Comparison of ENCODE assay signal across 1 cellular context in the genomic region with DNA sequence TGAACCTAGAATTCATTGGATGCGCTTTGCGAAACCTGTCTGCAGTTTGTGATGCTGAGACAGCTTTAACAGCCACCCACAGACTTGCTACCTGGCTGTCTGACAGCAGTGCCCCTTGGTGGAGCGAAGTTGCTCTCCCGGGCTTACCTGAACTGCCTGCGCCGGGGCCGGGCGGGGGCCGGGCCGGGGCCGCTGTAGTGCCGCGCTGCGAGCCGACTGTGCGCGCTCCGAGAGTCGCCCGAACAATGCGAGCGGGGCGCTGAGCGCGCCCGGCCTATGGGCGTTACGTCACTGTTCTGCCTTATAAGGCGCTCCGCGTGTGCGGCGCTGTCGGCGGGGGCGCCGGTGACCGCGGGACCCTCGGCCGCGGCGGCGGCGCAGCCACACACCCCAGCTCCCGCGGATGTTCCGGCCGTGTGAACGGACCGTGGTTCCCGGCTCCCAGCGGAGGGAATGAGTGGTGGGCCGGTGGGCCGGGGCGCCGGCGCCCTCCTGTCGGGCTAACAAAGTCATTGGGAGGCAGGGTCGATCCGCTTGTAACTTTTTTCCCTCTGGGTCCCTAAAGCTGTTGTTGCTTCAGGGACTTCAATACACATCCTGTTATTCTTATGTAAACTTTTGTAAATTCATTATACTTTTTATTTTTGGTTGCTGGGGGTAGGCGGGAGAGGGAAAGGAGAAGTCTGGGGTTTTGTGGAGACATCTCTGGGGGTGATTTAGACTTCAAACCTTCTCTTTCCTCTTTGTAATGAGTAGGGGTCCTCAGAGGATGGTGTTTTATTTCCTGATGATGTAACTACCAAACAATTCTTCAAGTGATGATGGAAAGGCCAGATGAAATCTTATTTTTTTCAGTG.
A peak's percentile ranks its signal among the peaks of the same experiment; 100 is the strongest.
TF ChIP-seq lines count a peak whose summit lies in the region.

No MANE protein-coding gene starts in this region.

TF ChIP-seq in HepG2, 621 proteins besides CTCF, POLR2A, EP300 and RAD21 (continued from another document and continues in another):
- TF ChIP-seq, protein P1, sequence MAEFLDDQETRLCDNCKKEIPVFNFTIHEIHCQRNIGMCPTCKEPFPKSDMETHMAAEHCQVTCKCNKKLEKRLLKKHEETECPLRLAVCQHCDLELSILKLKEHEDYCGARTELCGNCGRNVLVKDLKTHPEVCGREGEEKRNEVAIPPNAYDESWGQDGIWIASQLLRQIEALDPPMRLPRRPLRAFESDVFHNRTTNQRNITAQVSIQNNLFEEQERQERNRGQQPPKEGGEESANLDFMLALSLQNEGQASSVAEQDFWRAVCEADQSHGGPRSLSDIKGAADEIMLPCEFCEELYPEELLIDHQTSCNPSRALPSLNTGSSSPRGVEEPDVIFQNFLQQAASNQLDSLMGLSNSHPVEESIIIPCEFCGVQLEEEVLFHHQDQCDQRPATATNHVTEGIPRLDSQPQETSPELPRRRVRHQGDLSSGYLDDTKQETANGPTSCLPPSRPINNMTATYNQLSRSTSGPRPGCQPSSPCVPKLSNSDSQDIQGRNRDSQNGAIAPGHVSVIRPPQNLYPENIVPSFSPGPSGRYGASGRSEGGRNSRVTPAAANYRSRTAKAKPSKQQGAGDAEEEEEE (CRISPR knock-in tag; IDR thresholded peaks at IDR 0.05; ENCODE audit: borderline replicate concordance), result no peak
- TF ChIP-seq IRX3 (CRISPR knock-in tag; IDR thresholded peaks at IDR 0.05; ENCODE audit: borderline replicate concordance, low read depth) (no peak), KAT7 (CRISPR knock-in tag; IDR thresholded peaks at IDR 0.05; ENCODE audit: borderline replicate concordance) (peak; percentile 81; the same call in 1 of the 2 replicates), MXD3 (CRISPR knock-in tag; IDR thresholded peaks at IDR 0.05) (peak; percentile 80; the same call in 1 of the 2 replicates), SMC3 (IDR thresholded peaks at IDR 0.05; ENCODE audit: low read length) (no peak), ZNF460 (CRISPR knock-in tag; IDR thresholded peaks at IDR 0.05; ENCODE audit: borderline replicate concordance) (no peak), SIN3A (IDR thresholded peaks at IDR 0.05; ENCODE audit: borderline replicate concordance, low read depth, low read length) (peak; percentile 88; the same call in 1 of the 2 replicates), ZNF850 (CRISPR knock-in tag; conservative IDR thresholded peaks at IDR 0.05) (no peak), ZZZ3 (CRISPR knock-in tag; IDR thresholded peaks at IDR 0.05; ENCODE audit: borderline replicate concordance) (no peak), ZNF20 (CRISPR knock-in tag; IDR thresholded peaks at IDR 0.05) (no peak), RFX5 (IDR thresholded peaks at IDR 0.05; ENCODE audit: low read depth, low read length) (no peak), ZBTB20 (CRISPR knock-in tag; IDR thresholded peaks at IDR 0.05; ENCODE audit: borderline replicate concordance, low read depth) (no peak), KDM2A (CRISPR knock-in tag; IDR thresholded peaks at IDR 0.05; ENCODE audit: borderline replicate concordance, low read depth) (no peak; the same call in 1 of the 2 replicates), NR2F6 (IDR thresholded peaks at IDR 0.05) (no peak), NR2F6 (CRISPR knock-in tag; IDR thresholded peaks at IDR 0.05) (no peak), ZNF383 (CRISPR knock-in tag; IDR thresholded peaks at IDR 0.05; ENCODE audit: borderline replicate concordance) (peak; percentile 68; the same call in 1 of the 2 replicates), ZBTB33 (CRISPR knock-in tag; IDR thresholded peaks at IDR 0.05) (no peak), TBX3 (IDR thresholded peaks at IDR 0.05; ENCODE audit: borderline replicate concordance) (no peak), REL (CRISPR knock-in tag; conservative IDR thresholded peaks at IDR 0.05) (no peak), ZNF17 (CRISPR knock-in tag; IDR thresholded peaks at IDR 0.05) (0 out of 2 replicates have a peak, but pooled peaks have one; percentile 61), DMTF1 (CRISPR knock-in tag; IDR thresholded peaks at IDR 0.05) (no peak), RARG (CRISPR knock-in tag; IDR thresholded peaks at IDR 0.05; ENCODE audit: low read depth) (0 out of 2 replicates have a peak, but pooled peaks have one; percentile 50), TBP (CRISPR knock-in tag; IDR thresholded peaks at IDR 0.05) (no peak), FOXC1 (CRISPR knock-in tag; IDR thresholded peaks at IDR 0.05; ENCODE audit: borderline replicate concordance) (peak; percentile 86), MYC (CRISPR knock-in tag; IDR thresholded peaks at IDR 0.05; ENCODE audit: borderline replicate concordance) (peak; percentile 90), MLLT10 (CRISPR knock-in tag; IDR thresholded peaks at IDR 0.05) (no peak), SOX6 (IDR thresholded peaks at IDR 0.05) (no peak), SOX6 (CRISPR knock-in tag; IDR thresholded peaks at IDR 0.05) (peak; percentile 54), SP2 (CRISPR knock-in tag; IDR thresholded peaks at IDR 0.05) (peak; percentile 33; the same call in 1 of the 2 replicates), ZNF441 (CRISPR knock-in tag; IDR thresholded peaks at IDR 0.05; ENCODE audit: borderline replicate concordance) (peak; percentile 78), IRF2 (CRISPR knock-in tag; IDR thresholded peaks at IDR 0.05) (peak; percentile 59; the same call in 1 of the 2 replicates), TBX2 (CRISPR knock-in tag; IDR thresholded peaks at IDR 0.05; ENCODE audit: borderline replicate concordance) (peak; percentile 94), ZFP91 (CRISPR knock-in tag; IDR thresholded peaks at IDR 0.05; ENCODE audit: borderline replicate concordance) (peak; percentile 92), MZF1 (CRISPR knock-in tag; IDR thresholded peaks at IDR 0.05; ENCODE audit: borderline replicate concordance) (no peak), ZFP37 (CRISPR knock-in tag; IDR thresholded peaks at IDR 0.05; ENCODE audit: borderline replicate concordance) (peak; percentile 73; the same call in 1 of the 2 replicates), ZNF326 (CRISPR knock-in tag; IDR thresholded peaks at IDR 0.05; ENCODE audit: borderline replicate concordance) (no peak)
- TF ChIP-seq, protein P2, sequence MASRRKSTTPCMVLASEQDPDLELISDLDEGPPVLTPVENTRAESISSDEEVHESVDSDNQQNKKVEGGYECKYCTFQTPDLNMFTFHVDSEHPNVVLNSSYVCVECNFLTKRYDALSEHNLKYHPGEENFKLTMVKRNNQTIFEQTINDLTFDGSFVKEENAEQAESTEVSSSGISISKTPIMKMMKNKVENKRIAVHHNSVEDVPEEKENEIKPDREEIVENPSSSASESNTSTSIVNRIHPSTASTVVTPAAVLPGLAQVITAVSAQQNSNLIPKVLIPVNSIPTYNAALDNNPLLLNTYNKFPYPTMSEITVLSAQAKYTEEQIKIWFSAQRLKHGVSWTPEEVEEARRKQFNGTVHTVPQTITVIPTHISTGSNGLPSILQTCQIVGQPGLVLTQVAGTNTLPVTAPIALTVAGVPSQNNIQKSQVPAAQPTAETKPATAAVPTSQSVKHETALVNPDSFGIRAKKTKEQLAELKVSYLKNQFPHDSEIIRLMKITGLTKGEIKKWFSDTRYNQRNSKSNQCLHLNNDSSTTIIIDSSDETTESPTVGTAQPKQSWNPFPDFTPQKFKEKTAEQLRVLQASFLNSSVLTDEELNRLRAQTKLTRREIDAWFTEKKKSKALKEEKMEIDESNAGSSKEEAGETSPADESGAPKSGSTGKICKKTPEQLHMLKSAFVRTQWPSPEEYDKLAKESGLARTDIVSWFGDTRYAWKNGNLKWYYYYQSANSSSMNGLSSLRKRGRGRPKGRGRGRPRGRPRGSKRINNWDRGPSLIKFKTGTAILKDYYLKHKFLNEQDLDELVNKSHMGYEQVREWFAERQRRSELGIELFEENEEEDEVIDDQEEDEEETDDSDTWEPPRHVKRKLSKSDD (CRISPR knock-in tag; IDR thresholded peaks at IDR 0.05; ENCODE audit: low read depth), result 0 out of 2 replicates have a peak, but pooled peaks have one; percentile 59
- TF ChIP-seq, protein P3, sequence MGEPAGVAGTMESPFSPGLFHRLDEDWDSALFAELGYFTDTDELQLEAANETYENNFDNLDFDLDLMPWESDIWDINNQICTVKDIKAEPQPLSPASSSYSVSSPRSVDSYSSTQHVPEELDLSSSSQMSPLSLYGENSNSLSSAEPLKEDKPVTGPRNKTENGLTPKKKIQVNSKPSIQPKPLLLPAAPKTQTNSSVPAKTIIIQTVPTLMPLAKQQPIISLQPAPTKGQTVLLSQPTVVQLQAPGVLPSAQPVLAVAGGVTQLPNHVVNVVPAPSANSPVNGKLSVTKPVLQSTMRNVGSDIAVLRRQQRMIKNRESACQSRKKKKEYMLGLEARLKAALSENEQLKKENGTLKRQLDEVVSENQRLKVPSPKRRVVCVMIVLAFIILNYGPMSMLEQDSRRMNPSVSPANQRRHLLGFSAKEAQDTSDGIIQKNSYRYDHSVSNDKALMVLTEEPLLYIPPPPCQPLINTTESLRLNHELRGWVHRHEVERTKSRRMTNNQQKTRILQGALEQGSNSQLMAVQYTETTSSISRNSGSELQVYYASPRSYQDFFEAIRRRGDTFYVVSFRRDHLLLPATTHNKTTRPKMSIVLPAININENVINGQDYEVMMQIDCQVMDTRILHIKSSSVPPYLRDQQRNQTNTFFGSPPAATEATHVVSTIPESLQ (CRISPR knock-in tag; conservative IDR thresholded peaks at IDR 0.05), result peak; percentile 43; the same call in 1 of the 2 replicates
- TF ChIP-seq, protein P4, sequence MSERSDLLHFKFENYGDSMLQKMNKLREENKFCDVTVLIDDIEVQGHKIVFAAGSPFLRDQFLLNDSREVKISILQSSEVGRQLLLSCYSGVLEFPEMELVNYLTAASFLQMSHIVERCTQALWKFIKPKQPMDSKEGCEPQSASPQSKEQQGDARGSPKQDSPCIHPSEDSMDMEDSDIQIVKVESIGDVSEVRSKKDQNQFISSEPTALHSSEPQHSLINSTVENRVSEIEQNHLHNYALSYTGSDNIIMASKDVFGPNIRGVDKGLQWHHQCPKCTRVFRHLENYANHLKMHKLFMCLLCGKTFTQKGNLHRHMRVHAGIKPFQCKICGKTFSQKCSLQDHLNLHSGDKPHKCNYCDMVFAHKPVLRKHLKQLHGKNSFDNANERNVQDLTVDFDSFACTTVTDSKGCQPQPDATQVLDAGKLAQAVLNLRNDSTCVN (CRISPR knock-in tag; IDR thresholded peaks at IDR 0.05; ENCODE audit: borderline replicate concordance), result peak; percentile 74; the same call in 1 of the 2 replicates
- TF ChIP-seq, protein P5, sequence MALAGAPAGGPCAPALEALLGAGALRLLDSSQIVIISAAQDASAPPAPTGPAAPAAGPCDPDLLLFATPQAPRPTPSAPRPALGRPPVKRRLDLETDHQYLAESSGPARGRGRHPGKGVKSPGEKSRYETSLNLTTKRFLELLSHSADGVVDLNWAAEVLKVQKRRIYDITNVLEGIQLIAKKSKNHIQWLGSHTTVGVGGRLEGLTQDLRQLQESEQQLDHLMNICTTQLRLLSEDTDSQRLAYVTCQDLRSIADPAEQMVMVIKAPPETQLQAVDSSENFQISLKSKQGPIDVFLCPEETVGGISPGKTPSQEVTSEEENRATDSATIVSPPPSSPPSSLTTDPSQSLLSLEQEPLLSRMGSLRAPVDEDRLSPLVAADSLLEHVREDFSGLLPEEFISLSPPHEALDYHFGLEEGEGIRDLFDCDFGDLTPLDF (CRISPR knock-in tag; IDR thresholded peaks at IDR 0.05), result peak; percentile 82
